ENCODE assay signal across 11 cellular contexts in genomic region chr12:120625557-120626419, GRCh38. TPM values are rescaled to one million over a fixed set of nuclear protein-coding genes. Genes with fewer than 3 reads are reported as not detected.
A peak's percentile ranks its signal among the peaks of the same experiment; 100 is the strongest.
DNase-seq lines count a peak whose midpoint lies in the region; ATAC-seq, FAIRE-seq and TF ChIP-seq lines count a peak whose summit lies in the region.
"Had no signal": no experiment of that assay in that cellular context is flagged by ENCODE, and none has a peak within 500 bp of the region (broad histone marks: within the 10 kb centered on the region; RNA-seq: fewer than 3 reads in every experiment).

No MANE protein-coding gene starts in this region.

- no peaks in the 10 kb centered on the region for H3K27me3 ChIP-seq in HL-60 (ENCODE audit: insufficient read depth, poor library complexity, severe bottlenecking)
- H3K27me3 ChIP-seq in keratinocyte (ENCODE audit: control insufficient read depth, extremely low read depth, insufficient read depth, low read length): peaks cover 4% of the 10 kb centered on the region
- H3K27me3 ChIP-seq: thyroid gland had no signal

- no peaks in the 10 kb centered on the region for H3K36me3 ChIP-seq in keratinocyte (ENCODE audit: control insufficient read depth in 2 of 2, extremely low read depth in 1 of 2, insufficient read depth in 2 of 2, low read length in 2 of 2)
- H3K36me3 ChIP-seq: thyroid gland had no signal

- FAIRE-seq in keratinocyte (lab: Jason Lieb, UNC): no peak
- FAIRE-seq: G401.6 had no signal

- no peak for DNase-seq in GM12864 (ENCODE audit: low read depth)
- no peak for DNase-seq in HL-60 (ENCODE audit: low read depth in 1 of 2, low spot score in 1 of 2)
- DNase-seq in activated T-cell treated with anti-CD3 and anti-CD28 coated beads, Interleukin-2, amount 50 U/mL, for 4 hours: peak; percentile 26
- DNase-seq in keratinocyte (ENCODE audit: low read depth, low spot score): no peak
- DNase-seq in SKM-1 (lab: John Stamatoyannopoulos, UW; ENCODE audit: unreplicated experiment): no peak
- no peak for DNase-seq in 8988T
- DNase-seq: NCI-H1105 had no signal

- peak; percentile 59 for TF ChIP-seq CTCF in GM12864 (IDR thresholded peaks at IDR 0.05; ENCODE audit: low read depth, low read length, missing control alignments)
- TF ChIP-seq CTCF in HL-60 (IDR thresholded peaks at IDR 0.05; ENCODE audit: insufficient read depth, low read length): peak; percentile 19
- TF ChIP-seq CTCF in keratinocyte (optimal IDR thresholded peaks at IDR 0.05 in 1 of 3, IDR thresholded peaks at IDR 0.05 in 1 of 3, conservative IDR thresholded peaks at IDR 0.05 in 1 of 3; ENCODE audit: extremely low read depth in 1 of 3, insufficient read depth in 2 of 3, low read length in 3 of 3): peak in 2 of 3 experiments; percentile 16 to 50

- H3K27ac ChIP-seq in HL-60 (replicated peaks): no peak overlapping the region
- no peak overlapping the region for H3K27ac ChIP-seq in keratinocyte (ENCODE audit: control insufficient read depth, insufficient read depth, low read length)
- H3K27ac ChIP-seq: thyroid gland had no signal

- H3K4me3 Mint-ChIP-seq in activated T-cell treated with anti-CD3 and anti-CD28 coated beads, Interleukin-2, amount 50 U/mL, for 4 hours: no peak overlapping the region

- no peaks in the 10 kb centered on the region for H3K9me1 ChIP-seq in keratinocyte (ENCODE audit: control insufficient read depth, extremely low read depth, insufficient read depth, low read length)

- dilution Hi-C loops in keratinocyte (cut with MboI; ENCODE audit: extremely low pct_ligation_motif_present, low sequenced_read_pairs): no loop called here

- H3K27me3 Mint-ChIP-seq in activated T-cell treated with anti-CD3 and anti-CD28 coated beads, Interleukin-2, amount 50 U/mL, for 4 hours (ENCODE audit: low read depth): peaks cover 1% of the 10 kb centered on the region

- no peaks in the 10 kb centered on the region for H3K4me1 Mint-ChIP-seq in activated T-cell treated with anti-CD3 and anti-CD28 coated beads, Interleukin-2, amount 50 U/mL, for 4 hours (ENCODE audit: low read depth)

- no peaks in the 10 kb centered on the region for H3K79me2 ChIP-seq in keratinocyte (ENCODE audit: control insufficient read depth, insufficient read depth, low read length)

- H4K20me1 ChIP-seq in keratinocyte (ENCODE audit: control insufficient read depth, extremely low read depth, insufficient read depth, low read length): no peaks in the 10 kb centered on the region

- no peaks in the 10 kb centered on the region for H3K9me3 Mint-ChIP-seq in activated T-cell treated with anti-CD3 and anti-CD28 coated beads, Interleukin-2, amount 50 U/mL, for 4 hours

- H2AFZ ChIP-seq in keratinocyte (ENCODE audit: control insufficient read depth, low read length): no peak overlapping the region

- ATAC-seq in activated T-cell treated with anti-CD3 and anti-CD28 coated beads, Interleukin-2, amount 50 U/mL, for 4 hours: no peak
- ATAC-seq in GM18867 (IDR thresholded peaks at IDR 0.05; ENCODE audit: unreplicated experiment) (no peak), HG03139 (IDR thresholded peaks at IDR 0.05; ENCODE audit: unreplicated experiment) (no peak)

- H3K36me3 Mint-ChIP-seq in activated T-cell treated with anti-CD3 and anti-CD28 coated beads, Interleukin-2, amount 50 U/mL, for 4 hours (ENCODE audit: insufficient read depth): no peaks in the 10 kb centered on the region

- H3K4me2 ChIP-seq in keratinocyte (ENCODE audit: control insufficient read depth, extremely low read depth, insufficient read depth, low read depth, low read length): no peak overlapping the region

- no peak overlapping the region for H3K9ac ChIP-seq in keratinocyte (ENCODE audit: control insufficient read depth, extremely low read depth, insufficient read depth, low read length)

- H3K4me1 ChIP-seq in keratinocyte (ENCODE audit: control insufficient read depth, extremely low read depth, insufficient read depth, low read length): peaks cover 4% of the 10 kb centered on the region
- H3K4me1 ChIP-seq: thyroid gland had no signal

- H3K4me3 ChIP-seq in GM12864 (ENCODE audit: low read depth, low read length): no peak overlapping the region
- H3K4me3 ChIP-seq in HL-60 (replicated peaks; ENCODE audit: insufficient read depth, low read length): no peak overlapping the region
- no peak overlapping the region for H3K4me3 ChIP-seq in keratinocyte (ENCODE audit: control insufficient read depth in 2 of 3, extremely low read depth in 1 of 3, insufficient read depth in 2 of 3, low read depth in 1 of 3, low read length in 3 of 3)
- H3K4me3 ChIP-seq: thyroid gland had no signal

- no peaks in the 10 kb centered on the region for H3K9me3 ChIP-seq in keratinocyte (ENCODE audit: control insufficient read depth, low read depth, low read length)
- H3K9me3 ChIP-seq: thyroid gland had no signal

RNA-seq across cellular contexts. Expression of gene CABP1, which starts 14.6 kb away (rescaled TPM):
- under 1 TPM in 2 of 3 donors, not detected in 1; 0.18 to 0.26 TPM for total RNA-seq in activated T-cell treated with anti-CD3 and anti-CD28 coated beads, Interleukin-2, amount 50 U/mL, for 4 hours
- 0.04 TPM in 2 of 3 replicates, not detected in the other for polyA plus RNA-seq in keratinocyte
- not detected for polyA plus RNA-seq in keratinocyte (2011; ENCODE audit: low read depth)
- not detected in 2 replicates for polyA plus RNA-seq in keratinocyte (2011; cell fraction: cytosol; rRNA removed)
- polyA plus RNA-seq in keratinocyte (2011; cell fraction: nucleus; rRNA removed): 0.08 and 0.16 TPM in 2 replicates
- not detected in 2 replicates for polyA plus RNA-seq in keratinocyte (2012; ENCODE audit: low replicate concordance)
- not detected in 3 replicates for polyA minus RNA-seq in keratinocyte
- polyA minus RNA-seq in keratinocyte (2011; cell fraction: cytosol; rRNA and poly(A)+ RNA removed): not detected
- not detected in 2 replicates for polyA minus RNA-seq in keratinocyte (2011; cell fraction: nucleus; rRNA and poly(A)+ RNA removed)

RNA-seq across cellular contexts. Expression of gene POP5, which starts 44.6 kb away (rescaled TPM):
- 10 to 100 TPM; 81.6 to 93.0 (median 92.6) TPM for total RNA-seq in activated T-cell treated with anti-CD3 and anti-CD28 coated beads, Interleukin-2, amount 50 U/mL, for 4 hours
- 94.4 to 105 TPM (median 102 TPM) in 3 replicates for polyA plus RNA-seq in keratinocyte
- polyA plus RNA-seq in keratinocyte (2011; ENCODE audit: low read depth): 22.2 TPM
- 86.1 and 106 TPM in 2 replicates for polyA plus RNA-seq in keratinocyte (2011; cell fraction: cytosol; rRNA removed)
- polyA plus RNA-seq in keratinocyte (2011; cell fraction: nucleus; rRNA removed): 104 and 109 TPM in 2 replicates
- polyA plus RNA-seq in keratinocyte (2012; ENCODE audit: low replicate concordance): 49.0 and 60.6 TPM in 2 replicates
- 18.5 to 48.3 TPM (median 29.1 TPM) in 3 replicates for polyA minus RNA-seq in keratinocyte
- polyA minus RNA-seq in keratinocyte (2011; cell fraction: cytosol; rRNA and poly(A)+ RNA removed): 38.0 TPM
- 12.7 and 13.5 TPM in 2 replicates for polyA minus RNA-seq in keratinocyte (2011; cell fraction: nucleus; rRNA and poly(A)+ RNA removed)
